Comparison of ENCODE assay signal across 8 cellular contexts in genomic region chr1:109547412-109548320, GRCh38. TPM values are rescaled to one million over a fixed set of nuclear protein-coding genes. Genes with fewer than 3 reads are reported as not detected.
A peak's percentile ranks its signal among the peaks of the same experiment; 100 is the strongest.
DNase-seq lines count a peak whose midpoint lies in the region; ATAC-seq and TF ChIP-seq lines count a peak whose summit lies in the region.

No MANE protein-coding gene starts in this region.

- no peak for TF ChIP-seq CTCF in nephron (IDR thresholded peaks at IDR 0.05; ENCODE audit: unreplicated experiment in 3 of 3)

- ATAC-seq in HG02885 (IDR thresholded peaks at IDR 0.05; ENCODE audit: poor library complexity, unreplicated experiment) (peak; percentile 3), T-helper 17 cell (peak; percentile 10)

- no peaks in the 10 kb centered on the region for H3K9me3 Mint-ChIP-seq in nephron

- no peak for TF ChIP-seq POLR2A in erythroblast (IDR thresholded peaks at IDR 0.05; ENCODE audit: low read length)

- DNase-seq in T-helper 17 cell = no peak
- DNase-seq in erythroblast (lab: John Stamatoyannopoulos, UW) = peak; percentile 63 to 69
- DNase-seq in islet precursor cell = no peak
- DNase-seq in KG1 (lab: John Stamatoyannopoulos, UW) = no peak
- DNase-seq in T1000 (lab: John Stamatoyannopoulos, UW) = no peak

- H3K36me3 Mint-ChIP-seq in T-helper 17 cell (ENCODE audit: low read depth) (peaks cover 8% of the 10 kb centered on the region), nephron (ENCODE audit: low read depth) (no peaks in the 10 kb centered on the region)

- H3K4me3 ChIP-seq in GM08714 (ENCODE audit: low read length) = peak overlapping the region; percentile 81

- no peaks in the 10 kb centered on the region for H3K9me3 ChIP-seq in T-helper 17 cell (ENCODE audit: control insufficient read depth, low read length, poor library complexity, severe bottlenecking)

- H3K27me3 Mint-ChIP-seq in T-helper 17 cell = no peaks in the 10 kb centered on the region
- peaks cover 4% of the 10 kb centered on the region for H3K27me3 Mint-ChIP-seq in nephron (ENCODE audit: low read depth)

- H3K27ac Mint-ChIP-seq in T-helper 17 cell (peak overlapping the region; percentile 99), nephron (peak overlapping the region; percentile 88 to 93 (median 90))

- H3K4me3 Mint-ChIP-seq in T-helper 17 cell (peak overlapping the region; percentile 100), nephron (peak overlapping the region; percentile 90 to 96 (median 95))

- peaks cover 30% of the 10 kb centered on the region for H3K4me1 Mint-ChIP-seq in T-helper 17 cell
- H3K4me1 Mint-ChIP-seq in nephron = peaks cover 40% of the 10 kb centered on the region

RNA-seq across cellular contexts. Expression of gene GNAI3, which starts 0.7 kb away (rescaled TPM):
- 1 to 10 TPM; 7.8 to 8.8 TPM for total RNA-seq in T-helper 17 cell

RNA-seq across cellular contexts. Expression of gene GPR61, which starts 8.0 kb away (rescaled TPM):
- total RNA-seq in T-helper 17 cell = under 1 TPM; 0.20 to 0.65 TPM

RNA-seq across cellular contexts. Expression of gene AMIGO1, which starts 38.1 kb away (rescaled TPM):
- total RNA-seq in T-helper 17 cell = 1 to 10 TPM; 6.2 to 8.0 TPM

RNA-seq across cellular contexts. Expression of gene CYB561D1, which starts 53.8 kb away (rescaled TPM):
- total RNA-seq in T-helper 17 cell = 10 to 100 TPM; 21.0 to 23.5 TPM

Comparison
In these comparisons a context has a peak if more than half of its experiments do, and no peak if none do; other contexts are left out.
1. DNase-seq: peak in erythroblast (2 of 2); none in T-helper 17 cell (0 of 3), islet precursor cell (single experiment), KG1 (single experiment) and T1000 (single experiment).